18 cellular contexts compared by ENCODE assay signal in the genomic region with DNA sequence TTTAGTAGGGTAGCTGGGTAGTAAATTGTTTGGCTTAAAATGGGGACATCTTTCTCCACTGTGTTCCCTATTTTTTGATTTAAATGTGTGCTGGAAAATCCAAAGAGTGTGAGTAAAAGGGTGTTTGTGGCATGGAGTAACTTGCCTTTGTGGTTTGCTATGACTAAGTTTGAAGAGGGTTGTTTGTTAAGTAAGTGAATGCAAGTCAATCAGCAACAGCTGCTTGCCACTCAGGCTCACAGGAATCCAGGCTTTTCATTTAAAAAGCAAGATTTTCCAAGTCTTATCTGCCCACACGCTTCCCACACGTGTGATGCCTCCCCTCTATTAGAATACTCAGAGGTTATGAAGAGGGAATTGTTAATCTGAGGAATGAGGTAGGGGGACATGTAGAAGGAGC.
"Had no signal": no experiment of that assay in that cellular context is flagged by ENCODE, and none has a peak within 500 bp of the region (broad histone marks: within the 10 kb centered on the region; RNA-seq: fewer than 3 reads in every experiment).

No MANE protein-coding gene starts in this region.

- H3K27me3 ChIP-seq: ascending aorta, gastrocnemius medialis, thyroid gland had no signal

- H3K36me3 ChIP-seq: ascending aorta, gastrocnemius medialis, heart left ventricle, left ventricle myocardium inferior, sigmoid colon, thyroid gland had no signal

- H3K27me3 Mint-ChIP-seq: memory B cell had no signal

- H3K27ac Mint-ChIP-seq: activated naive CD4-positive, alpha-beta T cell treated with anti-CD3 and anti-CD28 coated beads, Interleukin-2, amount 50 U/mL, for 24 hours; endodermal cell; memory B cell had no signal

- H3K27ac ChIP-seq: ascending aorta, gastrocnemius medialis, heart left ventricle, left ventricle myocardium inferior, sigmoid colon, thyroid gland had no signal

- H3K36me3 Mint-ChIP-seq: activated naive CD4-positive, alpha-beta T cell treated with anti-CD3 and anti-CD28 coated beads, Interleukin-2, amount 50 U/mL, for 24 hours; memory B cell had no signal

- H3K4me1 ChIP-seq: ascending aorta, gastrocnemius medialis, left ventricle myocardium inferior, sigmoid colon, thyroid gland had no signal

- H3K4me3 ChIP-seq: ascending aorta, gastrocnemius medialis, heart left ventricle, left ventricle myocardium inferior, sigmoid colon, thyroid gland had no signal

- H3K4me3 Mint-ChIP-seq: activated naive CD4-positive, alpha-beta T cell treated with anti-CD3 and anti-CD28 coated beads, Interleukin-2, amount 50 U/mL, for 24 hours; activated T-cell treated with anti-CD3 and anti-CD28 coated beads, Interleukin-2, amount 50 U/mL, for 4 hours; endodermal cell; memory B cell; neural crest cell had no signal

- H3K9me3 Mint-ChIP-seq: activated T-cell treated with anti-CD3 and anti-CD28 coated beads, Interleukin-2, amount 50 U/mL, for 4 hours; endodermal cell; memory B cell; neural crest cell had no signal

- H3K4me1 Mint-ChIP-seq: activated naive CD4-positive, alpha-beta T cell treated with anti-CD3 and anti-CD28 coated beads, Interleukin-2, amount 50 U/mL, for 24 hours; memory B cell had no signal

- H3K9me3 ChIP-seq: ascending aorta, gastrocnemius medialis, heart left ventricle, left ventricle myocardium inferior, sigmoid colon, thyroid gland had no signal

- DNase-seq: activated CD4-positive, alpha-beta T cell treated with anti-CD3 and anti-CD28 coated beads, Interleukin-2, amount 50 U/mL, for 1 hour; activated CD4-positive, CD25-positive, alpha-beta regulatory T cell; activated CD8-positive, alpha-beta memory T cell treated with anti-CD3 and anti-CD28 coated beads, Interleukin-2, amount 50 U/mL, for 4 hours; activated effector memory CD4-positive, alpha-beta T cell treated with Interleukin-2 at 50 U/mL for 16 hours; activated T-cell treated with anti-CD3 and anti-CD28 coated beads, Interleukin-2, amount 50 U/mL, for 4 hours; endodermal cell; gastrocnemius medialis; heart left ventricle; left ventricle myocardium inferior; sigmoid colon; stimulated activated CD8-positive, alpha-beta memory T cell treated with anti-CD3 and anti-CD28 coated beads, Interleukin-4, amount 100 ng/mL, for 48 hours; stimulated activated naive CD4-positive, alpha-beta T cell; T1000; thyroid gland had no signal
